ENCODE assay signal across 28 cellular contexts in the genomic region with DNA sequence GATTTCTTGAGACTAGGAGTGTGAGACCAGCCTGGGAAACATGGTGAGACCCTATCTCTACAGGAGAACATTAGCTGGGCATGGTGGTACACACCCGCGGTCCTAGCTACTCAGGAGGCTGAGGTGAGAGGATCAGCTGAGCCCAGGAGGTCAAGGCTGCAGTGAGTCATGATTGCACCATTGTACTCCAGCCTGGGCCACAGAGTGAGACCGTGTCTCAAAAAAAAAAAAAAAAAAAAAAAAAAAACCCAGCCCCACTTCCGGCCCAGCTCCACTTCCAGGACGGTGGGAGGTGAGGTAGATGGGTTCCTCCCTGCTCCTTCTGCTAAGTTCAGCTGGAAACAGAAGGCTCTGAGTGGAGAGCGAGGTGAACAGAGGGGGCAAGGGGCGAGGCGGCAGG.
"Had no signal": no experiment of that assay in that cellular context is flagged by ENCODE, and none has a peak within 500 bp of the region (broad histone marks: within the 10 kb centered on the region; RNA-seq: fewer than 3 reads in every experiment).

No MANE protein-coding gene starts in this region.

- FAIRE-seq: colon, endothelial cell of umbilical vein, frontal cortex, kidney, urothelium cell line had no signal

- H3K9me3 ChIP-seq: esophagus muscularis mucosa, prostate gland, right atrium auricular region, sigmoid colon, testis, tibial artery, upper lobe of left lung had no signal

- DNase-seq: cerebellar nuclear complex; dorsolateral prefrontal cortex; effector CD4-positive, alpha-beta T cell; hypothalamus; immature natural killer cell; kidney; mesendoderm; midbrain; naive thymus-derived CD4-positive, alpha-beta T cell; nephron progenitor cell; nucleus accumbens; sigmoid colon; stimulated activated CD4-positive, alpha-beta T cell treated with anti-CD3 and anti-CD28 coated beads, Interleukin-2, amount 100 ng/mL, for 24 hours; stimulated activated CD4-positive, alpha-beta T cell treated with anti-CD3 and anti-CD28 coated beads, Interleukin-4, amount 100 ng/mL, for 24 hours; stimulated activated naive CD8-positive, alpha-beta T cell treated with anti-CD3 and anti-CD28 coated beads, Interleukin-15, Interleukin-2, amounts not matched to agents 100 U/mL and 50 U/mL, for 24 hours; substantia nigra; testis; tibial artery; upper lobe of left lung had no signal

- H3K27ac ChIP-seq: esophagus muscularis mucosa, prostate gland, right atrium auricular region, sigmoid colon, testis, tibial artery, upper lobe of left lung had no signal

- H3K4me1 ChIP-seq: esophagus muscularis mucosa, prostate gland, right atrium auricular region, sigmoid colon, testis, tibial artery, upper lobe of left lung had no signal

- H3K27me3 ChIP-seq: dorsolateral prefrontal cortex, esophagus muscularis mucosa, right atrium auricular region, sigmoid colon, testis, tibial artery, upper lobe of left lung had no signal

- H3K4me3 ChIP-seq: dorsolateral prefrontal cortex, esophagus muscularis mucosa, prostate gland, right atrium auricular region, sigmoid colon, testis, tibial artery, upper lobe of left lung had no signal

- H3K36me3 ChIP-seq: prostate gland had no signal

- ATAC-seq: left lobe of liver; naive thymus-derived CD4-positive, alpha-beta T cell; stimulated activated effector memory CD8-positive, alpha-beta T cell treated with anti-CD3 and anti-CD28 coated beads, Interleukin-12 subunit alpha, Interleukin-12 subunit beta, amount 100 ng/mL, for 72 hours; stimulated activated naive CD8-positive, alpha-beta T cell treated with anti-CD3 and anti-CD28 coated beads, Interleukin-15, Interleukin-2, amounts not matched to agents 100 U/mL and 50 U/mL, for 24 hours had no signal
